9 cellular contexts compared by ENCODE assay signal in the genomic region with DNA sequence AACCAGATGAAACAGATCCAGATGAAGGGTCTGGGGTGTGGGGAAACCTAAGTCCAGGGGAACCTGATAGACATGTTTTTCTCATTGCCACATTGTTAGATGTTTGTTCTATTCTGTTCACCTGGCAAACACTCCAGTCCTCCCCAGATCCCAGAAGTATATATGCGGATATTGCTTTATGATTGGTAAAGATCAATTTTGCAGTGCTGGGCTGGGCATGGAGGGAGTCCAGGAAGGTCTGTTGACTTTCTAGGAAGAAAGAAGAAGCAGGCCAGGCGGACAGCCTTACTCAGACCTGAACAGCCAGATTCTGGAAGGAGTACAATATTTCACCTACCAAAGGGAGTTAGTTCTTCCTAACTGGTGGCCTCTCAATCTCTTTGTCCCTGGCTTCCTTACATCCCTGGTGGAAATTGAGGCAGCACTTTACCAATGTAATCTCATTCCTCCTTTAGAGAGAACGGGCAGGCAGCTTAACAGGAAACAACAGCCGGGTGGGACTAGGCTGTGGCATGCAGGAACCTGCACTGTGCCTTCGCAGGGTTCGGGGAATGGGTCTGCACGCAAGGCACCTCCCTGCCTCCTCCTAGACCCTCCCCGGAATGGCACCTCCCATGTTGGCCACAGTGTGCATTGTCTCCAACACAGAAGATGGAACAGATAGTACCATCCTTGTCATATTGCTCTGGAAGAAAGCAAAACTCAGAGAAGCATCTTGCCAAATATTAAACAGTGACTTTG. TPM values are rescaled to one million over a fixed set of nuclear protein-coding genes. Genes with fewer than 3 reads are reported as not detected.
DNase-seq lines count a peak whose midpoint lies in the region; ATAC-seq, FAIRE-seq and TF ChIP-seq lines count a peak whose summit lies in the region.
"Had no signal": no experiment of that assay in that cellular context is flagged by ENCODE, and none has a peak within 500 bp of the region (broad histone marks: within the 10 kb centered on the region; RNA-seq: fewer than 3 reads in every experiment).

No MANE protein-coding gene starts in this region.

- no peaks in the 10 kb centered on the region for H3K79me2 ChIP-seq in smooth muscle cell (ENCODE audit: low read depth)

- H3K4me1 ChIP-seq in smooth muscle cell (ENCODE audit: low read depth), result no peaks in the 10 kb centered on the region

- H3K36me3 ChIP-seq in smooth muscle cell (ENCODE audit: low read depth), result no peaks in the 10 kb centered on the region

- 84% methylated on average over 8 of the region's 8 CpGs for WGBS in smooth muscle cell (ENCODE audit: low lambda C conversion rate)

- H3K27ac ChIP-seq in VCaP, result peak overlapping the region; percentile 58
- peak overlapping the region in 41 of 59 donors; percentile 4 to 82 (median 52) for H3K27ac ChIP-seq in dorsolateral prefrontal cortex
- no peak overlapping the region for H3K27ac ChIP-seq in smooth muscle cell (ENCODE audit: low read depth)
- H3K27ac ChIP-seq: epithelial cell of prostate had no signal

- no peak overlapping the region for H3K9ac ChIP-seq in smooth muscle cell (ENCODE audit: low read depth)

- no peak for ATAC-seq in HG03571 (IDR thresholded peaks at IDR 0.05; ENCODE audit: unreplicated experiment)

- no peaks in the 10 kb centered on the region for H3K27me3 ChIP-seq in dorsolateral prefrontal cortex
- H3K27me3 ChIP-seq in smooth muscle cell (ENCODE audit: low read depth), result no peaks in the 10 kb centered on the region

- no peaks in the 10 kb centered on the region for H3K9me3 ChIP-seq in smooth muscle cell (replicated peaks; ENCODE audit: low read depth)

- TF ChIP-seq CTCF in GM12865 (IDR thresholded peaks at IDR 0.05; ENCODE audit: insufficient read depth, low read depth, low read length, missing control alignments) (no peak), VCaP (conservative IDR thresholded peaks at IDR 0.05) (no peak), dorsolateral prefrontal cortex (IDR thresholded peaks at IDR 0.05 in 54 of 56, conservative IDR thresholded peaks at IDR 0.05 in 2 of 56; ENCODE audit: low read depth in 1 of 56, partially characterized antibody in 56 of 56) (no peak), smooth muscle cell (IDR thresholded peaks at IDR 0.05; ENCODE audit: borderline replicate concordance, insufficient read depth, poor library complexity, severe bottlenecking) (no peak)

- H3K4me3 ChIP-seq in GM12865 (ENCODE audit: low read depth, low read length) (peak overlapping the region; percentile 73), dorsolateral prefrontal cortex (peak overlapping the region in 56 of 59 donors; percentile 3 to 61 (median 38)), smooth muscle cell (no peak overlapping the region)

- FAIRE-seq in HTR-8/SVneo (lab: Jason Lieb, UNC), result no peak

- DNase-seq in GM12865 (ENCODE audit: low read depth) (peak; percentile 79), dorsolateral prefrontal cortex (no peak), HTR-8/SVneo (ENCODE audit: insufficient read length, low spot score) (no peak), smooth muscle cell (lab: John Stamatoyannopoulos, UW; ENCODE audit: unreplicated experiment) (no peak), GF-D8 (lab: John Stamatoyannopoulos, UW) (no peak)
- peak; percentile 68 for DNase-seq in stimulated activated CD4-positive, alpha-beta T cell treated with anti-CD3 and anti-CD28 coated beads, Interleukin-15, amount 100 ng/mL, for 24 hours

- H3F3A ChIP-seq in smooth muscle cell (ENCODE audit: low read depth), result no peaks in the 10 kb centered on the region

- no peak overlapping the region for H2AFZ ChIP-seq in smooth muscle cell (ENCODE audit: low read depth)

- intact Hi-C loops in dorsolateral prefrontal cortex (cut with DNase I), result no loop called here

- H3K4me2 ChIP-seq in smooth muscle cell, result no peak overlapping the region

- no peaks in the 10 kb centered on the region for H4K20me1 ChIP-seq in smooth muscle cell (ENCODE audit: low read depth)

RNA-seq across cellular contexts. Expression of gene GIMAP6, which starts 0.9 kb away (rescaled TPM):
- 10 to 100 TPM in 26 of 120 experiments, 1 to 10 TPM in 94; 3.1 to 19.7 (median 7.4) TPM for total RNA-seq in dorsolateral prefrontal cortex
- total RNA-seq in smooth muscle cell, result not detected in 2 replicates
- not detected in 2 replicates for polyA plus RNA-seq in smooth muscle cell

RNA-seq across cellular contexts. Expression of gene GIMAP2, which starts 54.3 kb away (rescaled TPM):
- total RNA-seq in dorsolateral prefrontal cortex, result 10 to 100 TPM in 1 of 120 experiments, 1 to 10 TPM in 119; 1.2 to 11.1 (median 3.7) TPM
- not detected in 2 replicates for total RNA-seq in smooth muscle cell
- 0.14 TPM in 1 of 2 replicates, not detected in the other for polyA plus RNA-seq in smooth muscle cell

Comparison
In these comparisons a context has a peak if more than half of its experiments do, and no peak if none do; other contexts are left out.
1. DNase-seq: peak in GM12865 (single experiment) and stimulated activated CD4-positive, alpha-beta T cell treated with anti-CD3 and anti-CD28 coated beads, Interleukin-15, amount 100 ng/mL, for 24 hours (single experiment); none in dorsolateral prefrontal cortex (0 of 10), HTR-8/SVneo (single experiment), smooth muscle cell (single experiment) and GF-D8 (single experiment).